8 cellular contexts compared by ENCODE assay signal in genomic region chr15:99502182-99502581, GRCh38.
DNase-seq lines count a peak whose midpoint lies in the region; ATAC-seq lines count a peak whose summit lies in the region.

No MANE protein-coding gene starts in this region.

- ATAC-seq in GM21717 (IDR thresholded peaks at IDR 0.05; ENCODE audit: unreplicated experiment) (peak; percentile 59), HG03558 (IDR thresholded peaks at IDR 0.05; ENCODE audit: extremely low read depth, unreplicated experiment) (peak; percentile 41), left lobe of liver (no peak)

- peak; percentile 49 to 52 for DNase-seq in activated CD4-positive, alpha-beta T cell treated with anti-CD3 and anti-CD28 coated beads, Interleukin-2, amount 50 U/mL, for 48 hours
- no peak for DNase-seq in activated CD4-positive, alpha-beta T cell treated with anti-CD3 and anti-CD28 coated beads for 1 hour
- DNase-seq in stimulated activated CD8-positive, alpha-beta memory T cell treated with anti-CD3 and anti-CD28 coated beads, Interleukin-4, amount 100 ng/mL, for 24 hours (ENCODE audit: low read depth) = peak; percentile 31
- DNase-seq in DMS 273 (lab: John Stamatoyannopoulos, UW; ENCODE audit: unreplicated experiment) (no peak), left lobe of liver (ENCODE audit: low spot score) (no peak)
- DNase-seq in effector CD4-positive, alpha-beta T cell = no peak

Comparison
In these comparisons a context has a peak if more than half of its experiments do, and no peak if none do; other contexts are left out.
1. DNase-seq: peak in activated CD4-positive, alpha-beta T cell treated with anti-CD3 and anti-CD28 coated beads, Interleukin-2, amount 50 U/mL, for 48 hours (2 of 2) and stimulated activated CD8-positive, alpha-beta memory T cell treated with anti-CD3 and anti-CD28 coated beads, Interleukin-4, amount 100 ng/mL, for 24 hours (single experiment); none in activated CD4-positive, alpha-beta T cell treated with anti-CD3 and anti-CD28 coated beads for 1 hour (single experiment), DMS 273 (single experiment), left lobe of liver (single experiment) and effector CD4-positive, alpha-beta T cell (single experiment).